Comparison of ENCODE assay signal across 7 cellular contexts in genomic region chr1:226664413-226665101, GRCh38.
DNase-seq lines count a peak whose midpoint lies in the region; ATAC-seq, FAIRE-seq and TF ChIP-seq lines count a peak whose summit lies in the region.

No MANE protein-coding gene starts in this region.

- H3K27ac ChIP-seq in astrocyte (ENCODE audit: low read depth, low read length) (peak overlapping the region; percentile 89), stomach (peak overlapping the region in 1 of 5 donors; percentile 57)

- H3K9me3 Mint-ChIP-seq in astrocyte (ENCODE audit: unreplicated experiment): no peaks in the 10 kb centered on the region

- peaks cover 4% of the 10 kb centered on the region for H3K79me2 ChIP-seq in astrocyte (ENCODE audit: insufficient read depth, low read length)

- no peak overlapping the region for H3K27ac Mint-ChIP-seq in astrocyte (ENCODE audit: unreplicated experiment)

- WGBS in stomach, 5 donors: 21 to 42% (median 31%) methylated on average over 14 to 15 of the region's 15 CpGs

- H3K9me3 ChIP-seq in astrocyte (ENCODE audit: insufficient read depth, low read depth, low read length): no peaks in the 10 kb centered on the region
- no peaks in the 10 kb centered on the region for H3K9me3 ChIP-seq in stomach

- no peaks in the 10 kb centered on the region for H3K27me3 Mint-ChIP-seq in astrocyte (ENCODE audit: low read depth, unreplicated experiment)

- no peaks in the 10 kb centered on the region for H3K36me3 Mint-ChIP-seq in astrocyte (ENCODE audit: low read depth, unreplicated experiment)

- no peaks in the 10 kb centered on the region for H4K20me1 ChIP-seq in astrocyte (ENCODE audit: insufficient read depth, low read length)

- H3K4me1 Mint-ChIP-seq in astrocyte (ENCODE audit: low read depth, unreplicated experiment): peaks cover 42% of the 10 kb centered on the region

- FAIRE-seq in astrocyte (lab: Jason Lieb, UNC): no peak

- peak overlapping the region; percentile 81 for H3K4me2 ChIP-seq in astrocyte (ENCODE audit: low read length)

- peak overlapping the region; percentile 8 for H3K4me3 Mint-ChIP-seq in astrocyte (ENCODE audit: unreplicated experiment)

- no peak for TF ChIP-seq POLR2A in stomach (IDR thresholded peaks at IDR 0.05)

- peak overlapping the region; percentile 78 for H3K9ac ChIP-seq in astrocyte (ENCODE audit: low read length)

- no peak for ATAC-seq in HG03039 (IDR thresholded peaks at IDR 0.05; ENCODE audit: unreplicated experiment)

- intact Hi-C loops in stomach (cut with DNase I; ENCODE audit: low total_unique reads): no loop called here

- H3K36me3 ChIP-seq in astrocyte (ENCODE audit: insufficient read depth, low read length): no peaks in the 10 kb centered on the region
- H3K36me3 ChIP-seq in stomach: no peaks in the 10 kb centered on the region

- H3K27me3 ChIP-seq in astrocyte (ENCODE audit: insufficient read depth, low read length): no peaks in the 10 kb centered on the region
- H3K27me3 ChIP-seq in stomach: no peaks in the 10 kb centered on the region

- H3K4me1 ChIP-seq in astrocyte (ENCODE audit: insufficient read depth, low read length) (peaks cover 41% of the 10 kb centered on the region), stomach (peaks cover 4 to 89% (median 64%) of the 10 kb centered on the region in 4 donors)

- no peak for TF ChIP-seq EP300 in stomach (IDR thresholded peaks at IDR 0.05)

- peak overlapping the region; percentile 34 for H3K4me3 ChIP-seq in astrocyte (ENCODE audit: insufficient read depth, low read depth, low read length)
- H3K4me3 ChIP-seq in stomach: no peak overlapping the region

- no peak overlapping the region for H2AFZ ChIP-seq in astrocyte (ENCODE audit: low read depth, low read length)

- DNase-seq in HS-5 (ENCODE audit: low read depth): peak; percentile 62
- DNase-seq in astrocyte (ENCODE audit: low read depth): peak; percentile 93
- peak; percentile 40 for DNase-seq in left kidney (ENCODE audit: low read depth, low spot score)
- DNase-seq in stomach: peak; percentile 74
- DNase-seq in COLO668 (lab: John Stamatoyannopoulos, UW; ENCODE audit: unreplicated experiment): no peak
- DNase-seq in NOMO-1 (lab: John Stamatoyannopoulos, UW; ENCODE audit: unreplicated experiment in 2 of 2): no peak

- TF ChIP-seq CTCF in astrocyte (IDR thresholded peaks at IDR 0.05; ENCODE audit: insufficient read depth, low read depth, low read length) (no peak), stomach (IDR thresholded peaks at IDR 0.05) (no peak)

Comparison
In these comparisons a context has a peak if more than half of its experiments do, and no peak if none do; other contexts are left out.
1. DNase-seq: peak in HS-5 (single experiment), astrocyte (single experiment), left kidney (single experiment) and stomach (single experiment); none in COLO668 (single experiment) and NOMO-1 (0 of 2).